25 cellular contexts compared by ENCODE assay signal in the genomic region with DNA sequence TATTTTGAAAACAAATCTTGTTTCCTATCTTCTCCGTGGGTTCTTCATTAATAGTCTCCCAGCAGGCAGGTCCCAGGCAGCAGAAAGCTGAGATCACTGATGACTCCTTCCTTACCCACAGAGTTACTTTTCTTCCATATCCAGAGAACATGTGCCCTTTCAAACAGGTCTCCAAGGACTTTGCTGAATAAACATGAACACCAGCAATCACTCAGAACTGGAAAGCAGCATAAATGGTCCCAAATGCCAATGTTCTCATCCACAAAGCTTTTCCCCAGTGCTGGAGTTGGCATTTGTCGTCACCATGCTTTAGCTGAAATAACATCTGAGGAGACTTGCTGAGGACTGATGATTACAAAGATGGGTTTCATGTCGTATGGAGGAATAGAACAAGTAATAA.
"Had no signal": no experiment of that assay in that cellular context is flagged by ENCODE, and none has a peak within 500 bp of the region (broad histone marks: within the 10 kb centered on the region; RNA-seq: fewer than 3 reads in every experiment).

No MANE protein-coding gene starts in this region.

- H3K27me3 ChIP-seq: colonic mucosa, esophagus muscularis mucosa, foreskin keratinocyte, gastroesophageal sphincter, heart left ventricle, hepatocyte, left lung, pancreas, suprapubic skin, transverse colon, uterus had no signal

- H3K36me3 ChIP-seq: colonic mucosa, esophagus muscularis mucosa, gastroesophageal sphincter, heart left ventricle, left lung, pancreas, spleen, suprapubic skin, transverse colon, upper lobe of right lung, uterus had no signal

- H3K36me3 Mint-ChIP-seq: natural killer cell; stimulated activated memory B cell treated with anti-CD40 and anti-IgM and Interleukin-4, amounts not matched to agents 10 μg/mL and 1 μg/mL and 100 μg/mL, for 72 hours had no signal

- H3K79me2 ChIP-seq: hepatocyte had no signal

- H2AFZ ChIP-seq: hepatocyte had no signal

- H3K4me2 ChIP-seq: hepatocyte had no signal

- H3K27ac Mint-ChIP-seq: dendritic cell treated with granulocyte-macrophage colony-stimulating factor and Interleukin-4, amounts not matched to agents 40 ng/mL and 50 ng/mL, for 4 days; natural killer cell; stimulated activated memory B cell treated with anti-CD40 and anti-IgM and Interleukin-4, amounts not matched to agents 10 μg/mL and 1 μg/mL and 100 μg/mL, for 72 hours had no signal

- DNase-seq: central memory CD4-positive, alpha-beta T cell; colonic mucosa; effector CD8-positive, alpha-beta T cell; foreskin keratinocyte; heart left ventricle; left cardiac atrium; left lung; mammary epithelial cell; mesendoderm; natural killer cell; occipital lobe; pancreas; spleen; stimulated activated CD4-positive, alpha-beta T cell treated with anti-CD3 and anti-CD28 coated beads, Interleukin-4, amount 100 ng/mL, for 4 hours; stimulated activated naive CD8-positive, alpha-beta T cell treated with anti-CD3 and anti-CD28 coated beads, Interleukin-15, Interleukin-2, amounts not matched to agents 100 U/mL and 50 U/mL, for 24 hours; transverse colon; upper lobe of right lung; uterus had no signal

- H3K9me3 Mint-ChIP-seq: natural killer cell; stimulated activated memory B cell treated with anti-CD40 and anti-IgM and Interleukin-4, amounts not matched to agents 10 μg/mL and 1 μg/mL and 100 μg/mL, for 72 hours had no signal

- H3K27ac ChIP-seq: colonic mucosa, esophagus muscularis mucosa, foreskin keratinocyte, gastroesophageal sphincter, heart left ventricle, hepatocyte, left lung, pancreas, spleen, suprapubic skin, transverse colon, upper lobe of right lung, uterus had no signal

- H3K9me3 ChIP-seq: colonic mucosa, esophagus muscularis mucosa, gastroesophageal sphincter, heart left ventricle, left lung, pancreas, spleen, suprapubic skin, transverse colon, upper lobe of right lung, uterus had no signal

- H3K4me3 Mint-ChIP-seq: dendritic cell treated with granulocyte-macrophage colony-stimulating factor and Interleukin-4, amounts not matched to agents 40 ng/mL and 50 ng/mL, for 4 days; natural killer cell; stimulated activated memory B cell treated with anti-CD40 and anti-IgM and Interleukin-4, amounts not matched to agents 10 μg/mL and 1 μg/mL and 100 μg/mL, for 72 hours had no signal

- H3K4me3 ChIP-seq: colonic mucosa, esophagus muscularis mucosa, gastroesophageal sphincter, heart left ventricle, hepatocyte, left lung, pancreas, spleen, suprapubic skin, transverse colon, upper lobe of right lung, uterus had no signal

- ATAC-seq: foreskin keratinocyte; gastroesophageal sphincter; heart left ventricle; left cardiac atrium; left lung; natural killer cell; pancreas; sciatic nerve; stimulated activated memory B cell treated with anti-CD40 and anti-IgM and Interleukin-4, amounts not matched to agents 10 μg/mL and 1 μg/mL and 100 μg/mL, for 72 hours; stimulated activated naive CD8-positive, alpha-beta T cell treated with anti-CD3 and anti-CD28 coated beads, Interleukin-15, Interleukin-2, amounts not matched to agents 100 U/mL and 50 U/mL, for 24 hours; upper lobe of right lung had no signal

- H3K4me1 ChIP-seq: colonic mucosa, foreskin keratinocyte, left lung, pancreas, spleen, upper lobe of right lung, uterus had no signal

- H3K27me3 Mint-ChIP-seq: dendritic cell treated with granulocyte-macrophage colony-stimulating factor and Interleukin-4, amounts not matched to agents 40 ng/mL and 50 ng/mL, for 4 days had no signal

- H3K4me1 Mint-ChIP-seq: natural killer cell; stimulated activated memory B cell treated with anti-CD40 and anti-IgM and Interleukin-4, amounts not matched to agents 10 μg/mL and 1 μg/mL and 100 μg/mL, for 72 hours had no signal
